In genomic region chr21:33894736-33895288, GRCh38 we compare ENCODE assay signal across 8 cellular contexts. TPM values are rescaled to one million over a fixed set of nuclear protein-coding genes. Genes with fewer than 3 reads are reported as not detected.
A peak's percentile ranks its signal among the peaks of the same experiment; 100 is the strongest.
DNase-seq lines count a peak whose midpoint lies in the region; ATAC-seq, FAIRE-seq and TF ChIP-seq lines count a peak whose summit lies in the region.

No MANE protein-coding gene starts in this region.

- peak overlapping the region; percentile 80 for H3K4me2 ChIP-seq in astrocyte (ENCODE audit: low read length)

- no peaks in the 10 kb centered on the region for H3K9me3 Mint-ChIP-seq in astrocyte (ENCODE audit: unreplicated experiment)

- peak; percentile 55 for TF ChIP-seq CTCF in GM12864 (IDR thresholded peaks at IDR 0.05; ENCODE audit: low read depth, low read length, missing control alignments)
- peak; percentile 78 for TF ChIP-seq CTCF in astrocyte (IDR thresholded peaks at IDR 0.05; ENCODE audit: insufficient read depth, low read depth, low read length)
- TF ChIP-seq CTCF in retinal pigment epithelial cell (conservative IDR thresholded peaks at IDR 0.05; ENCODE audit: low read depth, low read length) = peak; percentile 86

- no peak overlapping the region for H3K4me3 ChIP-seq in GM12864 (ENCODE audit: low read depth, low read length)
- peak overlapping the region; percentile 18 for H3K4me3 ChIP-seq in astrocyte (ENCODE audit: insufficient read depth, low read depth, low read length)
- peak overlapping the region; percentile 39 for H3K4me3 ChIP-seq in retinal pigment epithelial cell (ENCODE audit: low read length)

- peak; percentile 81 for FAIRE-seq in astrocyte (lab: Jason Lieb, UNC)

- no peaks in the 10 kb centered on the region for H3K27me3 ChIP-seq in astrocyte (ENCODE audit: insufficient read depth, low read length)

- peak overlapping the region; percentile 47 for H3K4me3 Mint-ChIP-seq in astrocyte (ENCODE audit: unreplicated experiment)

- no peak for ATAC-seq in HG02884 (IDR thresholded peaks at IDR 0.05; ENCODE audit: unreplicated experiment)
- no peak for ATAC-seq in GM19023 (IDR thresholded peaks at IDR 0.05; ENCODE audit: unreplicated experiment)

- peaks cover 2% of the 10 kb centered on the region for H3K27me3 Mint-ChIP-seq in astrocyte (ENCODE audit: low read depth, unreplicated experiment)

- DNase-seq in GM12864 (ENCODE audit: low read depth) = no peak
- DNase-seq in NCI-H1105 treated with DMSO at 0.1 percent for 48 hours (lab: John Stamatoyannopoulos, UW) = peak; percentile 18
- peak in 4 of 5 experiments; percentile 9 to 68 (median 26) for DNase-seq in T-helper 2 cell
- DNase-seq in astrocyte (ENCODE audit: low read depth) = peak; percentile 82
- DNase-seq in hippocampal formation (lab: John Stamatoyannopoulos, UW) = peak; percentile 34 to 77
- peak; percentile 66 for DNase-seq in retinal pigment epithelial cell (ENCODE audit: low read depth)

- H3K27ac Mint-ChIP-seq in astrocyte (ENCODE audit: unreplicated experiment) = peak overlapping the region; percentile 13

- no peaks in the 10 kb centered on the region for H3K36me3 ChIP-seq in astrocyte (ENCODE audit: insufficient read depth, low read length)

- H3K4me1 ChIP-seq in astrocyte (ENCODE audit: insufficient read depth, low read length) = peaks cover 18% of the 10 kb centered on the region

- H3K9ac ChIP-seq in astrocyte (ENCODE audit: low read length) = peak overlapping the region; percentile 35

- H3K4me1 Mint-ChIP-seq in astrocyte (ENCODE audit: low read depth, unreplicated experiment) = peaks cover 18% of the 10 kb centered on the region

- no peaks in the 10 kb centered on the region for H3K9me3 ChIP-seq in astrocyte (ENCODE audit: insufficient read depth, low read depth, low read length)

- H3K79me2 ChIP-seq in astrocyte (ENCODE audit: insufficient read depth, low read length) = no peaks in the 10 kb centered on the region

- H3K36me3 Mint-ChIP-seq in astrocyte (ENCODE audit: low read depth, unreplicated experiment) = no peaks in the 10 kb centered on the region

- no peaks in the 10 kb centered on the region for H4K20me1 ChIP-seq in astrocyte (ENCODE audit: insufficient read depth, low read length)

- H3K27ac ChIP-seq in astrocyte (ENCODE audit: low read depth, low read length) = no peak overlapping the region

- peak overlapping the region; percentile 72 for H2AFZ ChIP-seq in astrocyte (ENCODE audit: low read depth, low read length)

RNA-seq across cellular contexts. Expression of gene ATP5PO, which starts 20.8 kb away (rescaled TPM):
- 163 and 171 TPM in 2 replicates for total RNA-seq in astrocyte
